In the genomic region with DNA sequence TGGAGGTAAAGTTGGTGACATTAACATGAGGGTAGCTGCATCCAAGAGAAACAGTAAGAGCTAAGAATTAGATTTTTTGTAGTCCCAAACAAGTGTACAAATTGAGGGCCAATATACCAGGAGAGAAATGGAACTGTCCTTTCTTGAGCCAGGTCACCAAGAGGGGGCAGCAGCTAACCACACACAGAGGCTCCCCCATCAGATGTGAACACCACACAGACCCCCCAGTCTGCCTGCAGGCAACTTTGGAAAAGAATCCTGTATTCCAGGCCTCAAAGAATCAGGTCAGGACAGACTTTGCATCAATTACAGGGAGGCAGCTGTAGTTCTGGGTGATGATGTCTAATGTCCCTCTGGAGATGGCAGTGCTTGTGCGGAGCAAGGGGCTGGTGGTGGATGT, we compare ENCODE assay signal across 8 cellular contexts.
DNase-seq lines count a peak whose midpoint lies in the region; ATAC-seq and TF ChIP-seq lines count a peak whose summit lies in the region.

No MANE protein-coding gene starts in this region.

- peaks cover 54% of the 10 kb centered on the region for H3K27me3 Mint-ChIP-seq in Calu3 (ENCODE audit: unreplicated experiment)

- no peaks in the 10 kb centered on the region for H3K36me3 Mint-ChIP-seq in Calu3 (ENCODE audit: insufficient read depth, unreplicated experiment)

- POLR2A ChIA-PET in HCT116 (lab: Charles Lee): no interaction called here

- DNase-seq in Calu3 (peak; percentile 50), HCT116 (ENCODE audit: low read depth, low spot score) (no peak), adipocyte (ENCODE audit: low read depth) (peak; percentile 19), right lobe of liver (no peak), T-helper 2 cell (no peak)
- DNase-seq in activated T-cell treated with anti-CD3 and anti-CD28 coated beads, Interleukin-2, amount 50 U/mL, for 48 hours: no peak

- RAD21 ChIA-PET in HCT116 (lab: Charles Lee; ENCODE audit: low non-redundant PET in 1 of 2, low total read pairs in 2 of 2, uncharacterized antibody in 2 of 2, unreplicated experiment in 2 of 2): interaction anchor here in 1 of 2 experiments (3.4 kb wide), 1 partner anchor 90 kb away, joined by 13 read pairs; no protein-coding TSS in a partner anchor

- H3K27ac ChIP-seq in HCT116 (ENCODE audit: low read depth, low read length): no peak overlapping the region
- H3K27ac ChIP-seq in right lobe of liver: no peak overlapping the region

- no peak overlapping the region for H2AFZ ChIP-seq in HCT116 (ENCODE audit: low read depth, low read length, poor library complexity, severe bottlenecking)

- TF ChIP-seq POLR2A in HCT116 (IDR thresholded peaks at IDR 0.05; ENCODE audit: borderline replicate concordance, extremely low read depth, insufficient read depth, insufficient read length) (no peak), right lobe of liver (IDR thresholded peaks at IDR 0.05) (no peak)

- H3K4me1 ChIP-seq in HCT116 (ENCODE audit: control insufficient read depth in 1 of 2, insufficient read depth in 2 of 2, low read length in 2 of 2) (peaks cover 9 to 27% of the 10 kb centered on the region in 2 experiments; a peak in 3 of 4 replicates), adipocyte (ENCODE audit: control insufficient read depth, insufficient read depth, low read length) (peaks cover 8% of the 10 kb centered on the region), right lobe of liver (no peaks in the 10 kb centered on the region)

- H3K79me2 ChIP-seq in HCT116 (ENCODE audit: insufficient read depth, low read length): no peaks in the 10 kb centered on the region

- H4K20me1 ChIP-seq in HCT116 (ENCODE audit: insufficient read depth): no peaks in the 10 kb centered on the region

- H3K27me3 ChIP-seq in HCT116 (ENCODE audit: insufficient read depth, low read length) (no peaks in the 10 kb centered on the region), adipocyte (replicated peaks; ENCODE audit: control insufficient read depth, insufficient read depth, low read length) (peaks cover 19% of the 10 kb centered on the region), right lobe of liver (no peaks in the 10 kb centered on the region)

- ATAC-seq in HCT116: peak; percentile 65
- peak in 1 of 4 donors; percentile 41 for ATAC-seq in right lobe of liver
- ATAC-seq in GM21825 (IDR thresholded peaks at IDR 0.05; ENCODE audit: unreplicated experiment): no peak
- ATAC-seq in GM18867 (IDR thresholded peaks at IDR 0.05; ENCODE audit: unreplicated experiment): no peak

- H3K4me3 Mint-ChIP-seq in Calu3 (ENCODE audit: low read depth, unreplicated experiment): no peak overlapping the region

- H3K9ac ChIP-seq in HCT116 (ENCODE audit: low read length) (no peak overlapping the region), adipocyte (ENCODE audit: low read length) (no peak overlapping the region)

- no peaks in the 10 kb centered on the region for H3K9me3 Mint-ChIP-seq in Calu3 (ENCODE audit: low read depth, unreplicated experiment)

- no peak overlapping the region for H3K4me2 ChIP-seq in HCT116 (ENCODE audit: low read length)

- BruUV-seq in Calu3 (replicated peaks; lab: Mats Ljungman, UMichigan): no TSS peak
- no TSS peak for BruUV-seq in HCT116 (replicated peaks; lab: Mats Ljungman, UMichigan)

- H3K9me3 ChIP-seq in HCT116 (ENCODE audit: control insufficient read depth in 1 of 2, insufficient read depth in 1 of 2, low read depth in 1 of 2, low read length in 2 of 2) (no peaks in the 10 kb centered on the region), adipocyte (ENCODE audit: control insufficient read depth, low read length) (no peaks in the 10 kb centered on the region), right lobe of liver (no peaks in the 10 kb centered on the region)

- H3K36me3 ChIP-seq in HCT116 (ENCODE audit: control insufficient read depth in 1 of 2, insufficient read depth in 2 of 2, low read length in 2 of 2): no peaks in the 10 kb centered on the region
- H3K36me3 ChIP-seq in adipocyte (ENCODE audit: control insufficient read depth, insufficient read depth, low read length, severe bottlenecking): no peaks in the 10 kb centered on the region
- H3K36me3 ChIP-seq in right lobe of liver: no peaks in the 10 kb centered on the region

- H3K4me1 Mint-ChIP-seq in Calu3 (ENCODE audit: low read depth, unreplicated experiment): peaks cover 16% of the 10 kb centered on the region

- H3K4me3 ChIP-seq in HCT116 (replicated peaks in 1 of 2; ENCODE audit: low read depth in 1 of 2, low read length in 2 of 2) (no peak overlapping the region), adipocyte (ENCODE audit: low read length) (no peak overlapping the region), right lobe of liver (no peak overlapping the region)

- peak; percentile 79 for TF ChIP-seq RAD21 in HCT116 (IDR thresholded peaks at IDR 0.05; ENCODE audit: low read depth)

- CTCF ChIA-PET in Calu3 (lab: Charles Lee) (interaction anchor here (1.3 to 3.6 kb wide), 2 partner anchors 22 to 90 kb away, joined by 3 to 17 read pairs; no protein-coding TSS in a partner anchor), HCT116 (lab: Charles Lee) (interaction anchor here (0.6 to 4.5 kb wide), 9 partner anchors 11 to 235 kb away, joined by 3 to 45 read pairs (median 4); no protein-coding TSS in a partner anchor)

- TF ChIP-seq CTCF in Calu3 (IDR thresholded peaks at IDR 0.05; ENCODE audit: unreplicated experiment) (no peak), HCT116 (IDR thresholded peaks at IDR 0.05 in 2 of 3, conservative IDR thresholded peaks at IDR 0.05 in 1 of 3; ENCODE audit: borderline replicate concordance in 1 of 3, insufficient read depth in 1 of 3, low read depth in 2 of 3, low read length in 2 of 3) (peak; percentile 62 to 71 (median 65); a peak in 5 of 6 replicates), right lobe of liver (IDR thresholded peaks at IDR 0.05) (peak in 3 of 4 donors; percentile 14 to 39 (median 18))

- intact Hi-C loops in Calu3 (cut with micrococcal nuclease; ENCODE audit: unreplicated experiment): loop anchor here (2.0 kb wide), 1 partner anchor 91 kb away; no protein-coding TSS in a partner anchor
- intact Hi-C loops in HCT116 (cut with micrococcal nuclease): loop anchor here (5.0 kb wide), 2 partner anchors 91 to 111 kb away; a partner anchor contains a TSS
- intact Hi-C loops in right lobe of liver (cut with DNase I): no loop called here

- WGBS in right lobe of liver (ENCODE audit: insufficient coverage, low coverage, low lambda C conversion rate, missing lambda C conversion rate): no CpG with 5 or more reads among the region's 1 CpG

- no peak overlapping the region for H3K27ac Mint-ChIP-seq in Calu3 (ENCODE audit: unreplicated experiment)

- H3K9me2 ChIP-seq in HCT116 (ENCODE audit: insufficient read depth): no peaks in the 10 kb centered on the region

TF ChIP-seq in HCT116, 20 proteins besides CTCF, POLR2A, EP300 and RAD21:
- TF ChIP-seq EZH2phosphoT487 (IDR thresholded peaks at IDR 0.05; ENCODE audit: borderline replicate concordance) (no peak), CBX3 (IDR thresholded peaks at IDR 0.05; ENCODE audit: low read depth) (no peak), TCF7L2 (IDR thresholded peaks at IDR 0.05; ENCODE audit: borderline replicate concordance, extremely low read depth, insufficient read depth, insufficient read length) (no peak), FOSL1 (IDR thresholded peaks at IDR 0.05; ENCODE audit: low read depth) (no peak)

Comparison
In these comparisons a context has a peak if more than half of its experiments do, and no peak if none do; other contexts are left out.
1. DNase-seq: peak in Calu3 (single experiment) and adipocyte (single experiment); none in HCT116 (single experiment), right lobe of liver (0 of 3), T-helper 2 cell (0 of 5) and activated T-cell treated with anti-CD3 and anti-CD28 coated beads, Interleukin-2, amount 50 U/mL, for 48 hours (0 of 2).
2. intact Hi-C loops: an anchor here in Calu3 (2.0 kb wide) and HCT116 (5.0 kb wide); none called in right lobe of liver.